27 cellular contexts compared by ENCODE assay signal in the genomic region with DNA sequence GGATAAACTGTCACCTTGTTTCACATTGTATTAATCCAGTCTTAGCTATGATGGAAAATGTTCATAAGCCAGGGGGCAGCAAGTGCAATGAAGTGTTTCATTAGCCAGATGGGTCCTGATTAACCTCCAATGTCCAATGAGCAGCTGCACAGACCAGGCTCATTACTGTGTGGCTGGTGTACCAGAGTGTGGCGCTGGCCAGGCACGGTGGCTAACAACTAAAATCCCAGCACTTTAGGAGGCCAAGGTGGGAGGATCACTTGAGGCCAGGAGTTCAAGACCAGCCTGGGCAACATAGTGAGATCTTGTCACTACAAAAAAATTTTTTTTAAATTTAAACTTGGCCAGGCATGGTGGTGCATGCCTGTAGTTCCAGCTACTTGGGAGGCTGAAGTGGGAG.
DNase-seq lines count a peak whose midpoint lies in the region; ATAC-seq and TF ChIP-seq lines count a peak whose summit lies in the region.
"Had no signal": no experiment of that assay in that cellular context is flagged by ENCODE, and none has a peak within 500 bp of the region (broad histone marks: within the 10 kb centered on the region; RNA-seq: fewer than 3 reads in every experiment).

No MANE protein-coding gene starts in this region.

- H2BK12ac ChIP-seq in H9 (ENCODE audit: insufficient read length, low read depth, low read length), result no peak overlapping the region

- no peak overlapping the region for H3K56ac ChIP-seq in H9 (ENCODE audit: insufficient read length, low read depth, low read length)

- H3K79me2 ChIP-seq in PC-3 (ENCODE audit: low read length) (no peaks in the 10 kb centered on the region), H9 (ENCODE audit: insufficient read depth, low read length) (no peaks in the 10 kb centered on the region)

- H3K9me2 ChIP-seq in PC-3 (replicated peaks; ENCODE audit: low read length), result no peaks in the 10 kb centered on the region

- intact Hi-C loops in PC-3 (cut with micrococcal nuclease) (loop anchor here (1.0 kb wide), 1 partner anchor 225 kb away; no protein-coding TSS in a partner anchor), psoas muscle (cut with DNase I) (no loop called here)

- no peak overlapping the region for H3K4me3 ChIP-seq in BJ (ENCODE audit: low read depth, low read length)
- H3K4me3 ChIP-seq in PC-3 (ENCODE audit: low read length), result no peak overlapping the region
- no peak overlapping the region for H3K4me3 ChIP-seq in psoas muscle
- H3K4me3 ChIP-seq: uterus had no signal

- H3K27ac ChIP-seq in PC-3 (ENCODE audit: low read length) (no peak overlapping the region), foreskin keratinocyte (peak overlapping the region; percentile 23), psoas muscle (no peak overlapping the region), H9 (ENCODE audit: insufficient read length, low read depth, low read length) (no peak overlapping the region)
- H3K27ac ChIP-seq: HL-60, uterus had no signal

- no peaks in the 10 kb centered on the region for H3F3A ChIP-seq in PC-3 (ENCODE audit: low read length, unreplicated experiment)

- no peaks in the 10 kb centered on the region for H3K9me3 ChIP-seq in PC-3 (ENCODE audit: low read length)
- H3K9me3 ChIP-seq in psoas muscle, result no peaks in the 10 kb centered on the region
- no peaks in the 10 kb centered on the region for H3K9me3 ChIP-seq in H9 (ENCODE audit: control insufficient read depth, low read depth, low read length)
- H3K9me3 ChIP-seq: uterus had no signal

- H2AK5ac ChIP-seq in H9 (ENCODE audit: insufficient read length, low read length), result no peak overlapping the region

- DNase-seq in BJ (ENCODE audit: low read depth), result no peak
- DNase-seq in G401 (ENCODE audit: low spot score), result peak; percentile 16
- DNase-seq in PC-3, result peak; percentile 15
- no peak for DNase-seq in foreskin keratinocyte
- DNase-seq in psoas muscle, result no peak
- DNase-seq in H9, result no peak
- DNase-seq: activated CD8-positive, alpha-beta T cell treated with anti-CD3 and anti-CD28 coated beads for 36 hours; activated naive CD4-positive, alpha-beta T cell treated with anti-CD3 and anti-CD28 coated beads, Interleukin-2, amount 10 ng/mL, durations not matched to agents 7 days and 5 days; activated T-cell treated with anti-CD3 and anti-CD28 coated beads, Interleukin-2, amount 50 U/mL, for 24 hours; anterior cingulate cortex; CD4-positive, alpha-beta memory T cell; H7; KBM-7; left ventricle myocardium superior; NCI-H1092; NCI-H2029 treated with DMSO at 0.1 percent for 48 hours; NCI-H510A; SIG-M5; stimulated activated CD8-positive, alpha-beta memory T cell treated with anti-CD3 and anti-CD28 coated beads, Interleukin-4, amount 100 ng/mL, for 48 hours; T-helper 2 cell; uterus had no signal

- CTCF ChIA-PET in BJ (lab: Yijun Ruan, JAX) (interaction anchor here (1.0 to 1.1 kb wide), 2 partner anchors 105 to 273 kb away, joined by 3 read pairs; no protein-coding TSS in a partner anchor), PC-3 (lab: Charles Lee) (no interaction called here)

- no peaks in the 10 kb centered on the region; the same call in 1 of the 2 replicates for H3K27me3 ChIP-seq in BJ (ENCODE audit: control insufficient read depth, insufficient read depth, low read length)
- peaks cover 73% of the 10 kb centered on the region for H3K27me3 ChIP-seq in PC-3 (ENCODE audit: low read length)
- H3K27me3 ChIP-seq in foreskin keratinocyte, result no peaks in the 10 kb centered on the region
- H3K27me3 ChIP-seq in psoas muscle (ENCODE audit: insufficient read depth in 3 of 3, low read length in 2 of 3), result no peaks in the 10 kb centered on the region
- peaks cover 27% of the 10 kb centered on the region for H3K27me3 ChIP-seq in H9 (ENCODE audit: insufficient read depth, low read length)
- H3K27me3 ChIP-seq: uterus had no signal

- H3K9me3 Mint-ChIP-seq in H9, result peaks cover 21 to 25% of the 10 kb centered on the region in 2 experiments
- H3K9me3 Mint-ChIP-seq: activated naive CD4-positive, alpha-beta T cell treated with anti-CD3 and anti-CD28 coated beads, Interleukin-2, amount 10 ng/mL, durations not matched to agents 7 days and 5 days; activated T-cell treated with anti-CD3 and anti-CD28 coated beads, Interleukin-2, amount 50 U/mL, for 24 hours; central memory CD8-positive, alpha-beta T cell had no signal

- no peak overlapping the region for H2BK5ac ChIP-seq in H9 (ENCODE audit: insufficient read length, low read length)

- in situ Hi-C loops in G401 (cut with HindIII; ENCODE audit: low sequenced_read_pairs), result no loop called here

- H2AFZ ChIP-seq in PC-3 (ENCODE audit: low read length) (no peak overlapping the region), H9 (ENCODE audit: low read length) (no peak overlapping the region)

- peaks cover 87% of the 10 kb centered on the region for H3K27me3 Mint-ChIP-seq in H9 (ENCODE audit: low read depth)

- peak; percentile 21; the same call in 1 of the 2 replicates for TF ChIP-seq CTCF in BJ (IDR thresholded peaks at IDR 0.05; ENCODE audit: insufficient read depth, low read depth, low read length)
- TF ChIP-seq CTCF in PC-3 (conservative IDR thresholded peaks at IDR 0.05; ENCODE audit: low read depth, low read length), result no peak; the same call in 1 of the 2 replicates
- TF ChIP-seq CTCF in foreskin keratinocyte (conservative IDR thresholded peaks at IDR 0.05), result peak; percentile 37
- TF ChIP-seq CTCF in psoas muscle (IDR thresholded peaks at IDR 0.05), result no peak
- no peak for TF ChIP-seq CTCF in H9 (conservative IDR thresholded peaks at IDR 0.05)

- no peak overlapping the region for H2BK20ac ChIP-seq in H9 (ENCODE audit: low read depth, low read length, poor library complexity, severe bottlenecking)

- no peak overlapping the region for H3K4me3 Mint-ChIP-seq in H9
- H3K4me3 Mint-ChIP-seq: activated CD8-positive, alpha-beta T cell treated with anti-CD3 and anti-CD28 coated beads for 36 hours; activated naive CD4-positive, alpha-beta T cell treated with anti-CD3 and anti-CD28 coated beads, Interleukin-2, amount 10 ng/mL, durations not matched to agents 7 days and 5 days; activated T-cell treated with anti-CD3 and anti-CD28 coated beads, Interleukin-2, amount 50 U/mL, for 24 hours; CD4-positive, alpha-beta memory T cell; central memory CD8-positive, alpha-beta T cell; WTC11 had no signal

- WGBS in psoas muscle, 3 donors, result 74 to 87% (median 79%) methylated on average over 2 of the region's 2 CpGs
- WGBS in H9 (ENCODE audit: extremely low coverage, insufficient read length, low lambda C conversion rate), result no CpG with 5 or more reads among the region's 2 CpGs

- peaks cover 7% of the 10 kb centered on the region in 2 experiments for H3K4me1 Mint-ChIP-seq in H9
- H3K4me1 Mint-ChIP-seq: activated naive CD4-positive, alpha-beta T cell treated with anti-CD3 and anti-CD28 coated beads, Interleukin-2, amount 10 ng/mL, durations not matched to agents 7 days and 5 days; CD4-positive, alpha-beta memory T cell; central memory CD8-positive, alpha-beta T cell had no signal

- H3K14ac ChIP-seq in H9 (ENCODE audit: insufficient read depth, low read length), result no peak overlapping the region

- no peak overlapping the region for H4K8ac ChIP-seq in H9 (replicated peaks; ENCODE audit: insufficient read length, low read depth, low read length)

- H3K4me1 ChIP-seq in PC-3 (ENCODE audit: insufficient read depth, low read length) (no peaks in the 10 kb centered on the region), foreskin keratinocyte (peaks cover 4% of the 10 kb centered on the region), psoas muscle (no peaks in the 10 kb centered on the region), H9 (ENCODE audit: insufficient read depth, low read length) (peaks cover 3% of the 10 kb centered on the region; the same call in 1 of the 2 replicates)
- H3K4me1 ChIP-seq: uterus had no signal

- no peak overlapping the region for H3K4me2 ChIP-seq in PC-3 (ENCODE audit: low read length)
- no peak overlapping the region for H3K4me2 ChIP-seq in H9 (ENCODE audit: insufficient read depth, insufficient read length, low read length)

- no peak overlapping the region for H3K4ac ChIP-seq in H9 (ENCODE audit: low read depth, low read length)

- no peaks in the 10 kb centered on the region for H4K20me1 ChIP-seq in PC-3 (ENCODE audit: low read length)
- no peaks in the 10 kb centered on the region for H4K20me1 ChIP-seq in H9 (ENCODE audit: control insufficient read depth, insufficient read depth, insufficient read length)

- BruUV-seq in PC-3 (replicated peaks; lab: Mats Ljungman, UMichigan), result no TSS peak

- H2BK120ac ChIP-seq in H9 (ENCODE audit: low read depth, low read length, poor library complexity, severe bottlenecking), result no peak overlapping the region

- no peaks in the 10 kb centered on the region for H3K23me2 ChIP-seq in H9 (ENCODE audit: insufficient read length, low read depth, low read length, poor library complexity, severe bottlenecking)

- POLR2A ChIA-PET in BJ (lab: Charles Lee) (no interaction called here), PC-3 (lab: Charles Lee; ENCODE audit: unreplicated experiment) (no interaction called here)

- no peaks in the 10 kb centered on the region for H3K36me3 ChIP-seq in BJ (ENCODE audit: control insufficient read depth, insufficient read depth, low read length)
- no peaks in the 10 kb centered on the region for H3K36me3 ChIP-seq in PC-3 (ENCODE audit: low read depth, low read length)
- H3K36me3 ChIP-seq in psoas muscle (ENCODE audit: insufficient read depth in 1 of 2, low read depth in 1 of 2), result no peaks in the 10 kb centered on the region
- H3K36me3 ChIP-seq: uterus had no signal

- H3K18ac ChIP-seq in H9 (ENCODE audit: insufficient read length, low read depth, low read length), result no peak overlapping the region

- H4K5ac ChIP-seq in H9 (ENCODE audit: insufficient read length, low read depth, low read length), result no peak overlapping the region

- no peak overlapping the region for H3K23ac ChIP-seq in H9 (ENCODE audit: insufficient read length, low read depth, low read length)

- H2BK15ac ChIP-seq in H9 (ENCODE audit: low read depth, low read length), result no peak overlapping the region

- ATAC-seq in PC-3 (peak; percentile 33; the same call in 1 of the 2 replicates), foreskin keratinocyte (no peak), GM21825 (IDR thresholded peaks at IDR 0.05; ENCODE audit: unreplicated experiment) (no peak), psoas muscle (no peak), HG03520 (IDR thresholded peaks at IDR 0.05; ENCODE audit: unreplicated experiment) (no peak)
- ATAC-seq: activated CD8-positive, alpha-beta T cell treated with anti-CD3 and anti-CD28 coated beads for 36 hours; left ventricle myocardium superior; WTC11 had no signal

- H3T11ph ChIP-seq in H9 (ENCODE audit: low read length), result no peak overlapping the region

- H3K9ac ChIP-seq in PC-3 (ENCODE audit: low read length), result no peak overlapping the region
- no peak overlapping the region for H3K9ac ChIP-seq in H9 (ENCODE audit: extremely low read depth, insufficient read length, low read length)

- H4K91ac ChIP-seq in H9 (ENCODE audit: insufficient read length, low read depth, low read length), result no peak overlapping the region

- H3K36me3 Mint-ChIP-seq in H9 (ENCODE audit: insufficient read depth in 1 of 3, low read depth in 3 of 3), result peaks cover 0 to 21% (median 10%) of the 10 kb centered on the region in 3 experiments; a peak in 6 of 7 replicates
- H3K36me3 Mint-ChIP-seq: activated naive CD4-positive, alpha-beta T cell treated with anti-CD3 and anti-CD28 coated beads, Interleukin-2, amount 10 ng/mL, durations not matched to agents 7 days and 5 days; CD4-positive, alpha-beta memory T cell had no signal

- no peaks in the 10 kb centered on the region for H3K79me1 ChIP-seq in H9 (ENCODE audit: insufficient read depth, low read depth, low read length, poor library complexity, severe bottlenecking)

- no peak overlapping the region for H3K27ac Mint-ChIP-seq in H9
- H3K27ac Mint-ChIP-seq: activated CD8-positive, alpha-beta T cell treated with anti-CD3 and anti-CD28 coated beads for 36 hours; activated naive CD4-positive, alpha-beta T cell treated with anti-CD3 and anti-CD28 coated beads, Interleukin-2, amount 10 ng/mL, durations not matched to agents 7 days and 5 days; activated T-cell treated with anti-CD3 and anti-CD28 coated beads, Interleukin-2, amount 50 U/mL, for 24 hours; CD4-positive, alpha-beta memory T cell; progenitor cell of endocrine pancreas; WTC11 had no signal

Comparison
In these comparisons a context has a peak if more than half of its experiments do, and no peak if none do; other contexts are left out.
1. DNase-seq: peak in G401 (single experiment) and PC-3 (single experiment); none in BJ (single experiment), foreskin keratinocyte (0 of 2), psoas muscle (0 of 2) and H9 (single experiment).
2. CTCF ChIP-seq: peak in BJ (single experiment) and foreskin keratinocyte (single experiment); none in PC-3 (single experiment), psoas muscle (single experiment) and H9 (single experiment).